ENCODE assay signal across 1 cellular context in the genomic region with DNA sequence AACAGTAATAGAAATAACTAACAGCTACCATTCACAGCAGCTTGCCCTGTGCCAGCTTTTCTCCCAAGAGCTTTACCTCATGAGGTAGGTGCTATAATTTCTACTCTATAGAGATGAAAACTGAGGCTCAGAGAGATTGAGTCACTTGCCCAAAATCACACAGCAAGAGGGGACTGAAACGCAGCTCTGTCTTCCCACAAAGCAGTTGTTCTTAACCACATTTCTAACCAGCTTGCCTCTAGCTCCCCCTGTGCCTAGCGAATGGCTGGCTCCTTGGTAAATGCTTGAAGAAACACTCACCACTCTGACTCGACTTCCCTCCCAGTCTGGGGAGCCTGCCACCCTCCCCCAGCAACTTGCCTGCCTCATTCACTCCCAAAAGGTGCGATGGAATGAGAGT.
TF ChIP-seq lines count a peak whose summit lies in the region.

No MANE protein-coding gene starts in this region.

TF ChIP-seq in HCT116, 20 proteins besides CTCF, POLR2A, EP300 and RAD21:
- no peak for TF ChIP-seq CBX3 (IDR thresholded peaks at IDR 0.05; ENCODE audit: low read depth)
- TF ChIP-seq EZH2 (IDR thresholded peaks at IDR 0.05), result no peak
TF ChIP-seq in HCT116: peak in this region for 0.
